Comparison of ENCODE assay signal across 15 cellular contexts in genomic region chr4:172842759-172843158, GRCh38.
"Had no signal": no experiment of that assay in that cellular context is flagged by ENCODE, and none has a peak within 500 bp of the region (broad histone marks: within the 10 kb centered on the region; RNA-seq: fewer than 3 reads in every experiment).

No MANE protein-coding gene starts in this region.

- H3K9me3 Mint-ChIP-seq: activated CD4-positive, alpha-beta memory T cell treated with anti-CD3 and anti-CD28 coated beads, Interleukin-2, amount 10 ng/mL, durations not matched to agents 7 days and 5 days; activated naive CD8-positive, alpha-beta T cell treated with anti-CD3 and anti-CD28 coated beads, Interleukin-2, amount 10 ng/mL, durations not matched to agents 7 days and 5 days; activated T-cell treated with anti-CD3 and anti-CD28 coated beads, Interleukin-2, amount 50 U/mL, for 72 hours had no signal

- ATAC-seq: activated CD4-positive, alpha-beta T cell treated with anti-CD3 and anti-CD28 coated beads for 36 hours; activated T-cell treated with anti-CD3 and anti-CD28 coated beads, Interleukin-2, amount 50 U/mL, for 72 hours; heart right ventricle; right cardiac atrium had no signal

- H3K27me3 ChIP-seq: cardiac muscle cell, heart right ventricle, thyroid gland, vagina had no signal

- H3K4me3 ChIP-seq: cardiac muscle cell, heart right ventricle, left ventricle myocardium inferior, thyroid gland, vagina had no signal

- H3K36me3 Mint-ChIP-seq: activated naive CD8-positive, alpha-beta T cell treated with anti-CD3 and anti-CD28 coated beads, Interleukin-2, amount 10 ng/mL, durations not matched to agents 7 days and 5 days had no signal

- H3K4me3 Mint-ChIP-seq: activated CD4-positive, alpha-beta memory T cell treated with anti-CD3 and anti-CD28 coated beads, Interleukin-2, amount 10 ng/mL, durations not matched to agents 7 days and 5 days; activated CD4-positive, alpha-beta T cell treated with anti-CD3 and anti-CD28 coated beads for 36 hours; activated naive CD8-positive, alpha-beta T cell treated with anti-CD3 and anti-CD28 coated beads, Interleukin-2, amount 10 ng/mL, durations not matched to agents 7 days and 5 days; activated T-cell treated with anti-CD3 and anti-CD28 coated beads, Interleukin-2, amount 50 U/mL, for 72 hours had no signal

- H3K9me3 ChIP-seq: heart right ventricle, left ventricle myocardium inferior, thyroid gland, vagina had no signal

- H3K4me1 Mint-ChIP-seq: activated CD4-positive, alpha-beta memory T cell treated with anti-CD3 and anti-CD28 coated beads, Interleukin-2, amount 10 ng/mL, durations not matched to agents 7 days and 5 days; activated CD4-positive, alpha-beta T cell treated with anti-CD3 and anti-CD28 coated beads for 36 hours; activated naive CD8-positive, alpha-beta T cell treated with anti-CD3 and anti-CD28 coated beads, Interleukin-2, amount 10 ng/mL, durations not matched to agents 7 days and 5 days had no signal

- H3K27ac Mint-ChIP-seq: activated CD4-positive, alpha-beta memory T cell treated with anti-CD3 and anti-CD28 coated beads, Interleukin-2, amount 10 ng/mL, durations not matched to agents 7 days and 5 days; activated CD4-positive, alpha-beta T cell treated with anti-CD3 and anti-CD28 coated beads for 36 hours; activated naive CD8-positive, alpha-beta T cell treated with anti-CD3 and anti-CD28 coated beads, Interleukin-2, amount 10 ng/mL, durations not matched to agents 7 days and 5 days; activated T-cell treated with anti-CD3 and anti-CD28 coated beads, Interleukin-2, amount 50 U/mL, for 72 hours had no signal

- DNase-seq: activated CD4-positive, alpha-beta memory T cell treated with anti-CD3 and anti-CD28 coated beads, Interleukin-2, amount 10 ng/mL, durations not matched to agents 7 days and 5 days; activated CD4-positive, alpha-beta T cell treated with anti-CD3 and anti-CD28 coated beads for 36 hours; activated gamma-delta T cell treated with Interleukin-2 at 50 U/mL for 16 hours; activated naive CD8-positive, alpha-beta T cell treated with anti-CD3 and anti-CD28 coated beads, Interleukin-2, amount 10 ng/mL, durations not matched to agents 7 days and 5 days; activated T-cell treated with anti-CD3 and anti-CD28 coated beads, Interleukin-2, amount 50 U/mL, for 72 hours; aorta; heart right ventricle; left ventricle myocardium inferior; mesendoderm; right cardiac atrium; small intestine; thyroid gland; WERI-Rb-1 had no signal

- H3K27me3 Mint-ChIP-seq: activated CD4-positive, alpha-beta memory T cell treated with anti-CD3 and anti-CD28 coated beads, Interleukin-2, amount 10 ng/mL, durations not matched to agents 7 days and 5 days; activated naive CD8-positive, alpha-beta T cell treated with anti-CD3 and anti-CD28 coated beads, Interleukin-2, amount 10 ng/mL, durations not matched to agents 7 days and 5 days had no signal

- H3K36me3 ChIP-seq: cardiac muscle cell, heart right ventricle, left ventricle myocardium inferior, thyroid gland, vagina, WERI-Rb-1 had no signal

- H3K4me1 ChIP-seq: heart right ventricle, left ventricle myocardium inferior, thyroid gland, vagina had no signal
